ENCODE assay signal across 28 cellular contexts in the genomic region with DNA sequence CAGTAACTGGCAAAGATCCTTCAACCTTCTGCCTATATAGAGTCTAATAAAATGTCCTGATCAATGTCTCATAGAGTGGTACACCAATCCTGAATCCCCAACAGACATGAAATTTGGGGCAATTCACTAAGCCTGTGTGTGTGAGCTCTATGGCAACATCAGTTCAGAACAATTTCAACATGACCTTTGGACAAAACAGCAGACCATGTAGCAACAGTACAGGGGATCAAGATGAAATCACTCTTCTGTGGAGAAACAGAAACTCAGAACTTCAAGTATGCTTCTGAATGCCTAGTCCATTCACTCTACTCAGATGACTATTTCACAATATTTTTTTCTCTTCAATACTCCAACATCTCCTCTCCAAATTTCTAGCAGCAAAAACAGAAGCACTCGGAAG. TPM values are rescaled to one million over a fixed set of nuclear protein-coding genes. Genes with fewer than 3 reads are reported as not detected.
"Had no signal": no experiment of that assay in that cellular context is flagged by ENCODE, and none has a peak within 500 bp of the region (broad histone marks: within the 10 kb centered on the region; RNA-seq: fewer than 3 reads in every experiment).

No MANE protein-coding gene starts in this region.

- ATAC-seq: effector memory CD8-positive, alpha-beta T cell; gastrocnemius medialis; naive thymus-derived CD4-positive, alpha-beta T cell; stimulated activated naive CD8-positive, alpha-beta T cell treated with anti-CD3 and anti-CD28 coated beads, Interleukin-15, Interleukin-2, amounts not matched to agents 100 U/mL and 50 U/mL, for 24 hours; T-helper 17 cell had no signal

- H3K4me3 ChIP-seq: colonic mucosa, dorsolateral prefrontal cortex, esophagus muscularis mucosa, gastrocnemius medialis, neural progenitor cell, tibial artery had no signal

- H3K9me3 ChIP-seq: colonic mucosa, esophagus muscularis mucosa, gastrocnemius medialis, tibial artery had no signal

- H3K4me1 ChIP-seq: colonic mucosa, gastrocnemius medialis, neural progenitor cell, tibial artery had no signal

- H3K27me3 ChIP-seq: colonic mucosa, esophagus muscularis mucosa, gastrocnemius medialis, neural progenitor cell, tibial artery had no signal

- DNase-seq: activated CD4-positive, alpha-beta T cell treated with anti-CD3 and anti-CD28 coated beads for 4 hours; activated CD4-positive, alpha-beta T cell treated with anti-CD3 and anti-CD28 coated beads, Interleukin-2, amount 50 U/mL, for 48 hours; activated CD4-positive, CD25-positive, alpha-beta regulatory T cell; activated naive CD4-positive, alpha-beta T cell treated with Interleukin-2 at 50 U/mL for 16 hours; activated naive CD8-positive, alpha-beta T cell treated with anti-CD3 and anti-CD28 coated beads for 36 hours; activated T-cell treated with anti-CD3 and anti-CD28 coated beads, Interleukin-2, amount 50 U/mL, for 48 hours; amniotic stem cell; colonic mucosa; dorsolateral prefrontal cortex; effector memory CD8-positive, alpha-beta T cell; gastrocnemius medialis; head of caudate nucleus; left cardiac atrium; naive thymus-derived CD4-positive, alpha-beta T cell; retina; stimulated activated CD4-positive, alpha-beta T cell treated with anti-CD3 and anti-CD28 coated beads, Interleukin-4, amount 100 ng/mL, for 24 hours; stimulated activated naive CD8-positive, alpha-beta T cell treated with anti-CD3 and anti-CD28 coated beads, Interleukin-15, Interleukin-2, amounts not matched to agents 100 U/mL and 50 U/mL, for 24 hours; substantia nigra; T-helper 17 cell; tibial artery had no signal

- H3K36me3 ChIP-seq: colonic mucosa, esophagus muscularis mucosa, gastrocnemius medialis, neural progenitor cell, tibial artery had no signal

- H3K27ac ChIP-seq: colonic mucosa, dorsolateral prefrontal cortex, esophagus muscularis mucosa, gastrocnemius medialis, neural progenitor cell, tibial artery had no signal

RNA-seq across cellular contexts. Expression of gene OPRM1, which starts 49.1 kb away (rescaled TPM):
- total RNA-seq: activated CD8-positive, alpha-beta memory T cell treated with anti-CD3 and anti-CD28 coated beads for 36 hours; activated naive CD8-positive, alpha-beta T cell treated with anti-CD3 and anti-CD28 coated beads for 36 hours; bronchial epithelial cell; colonic mucosa; endothelial cell of umbilical vein; gastrocnemius medialis; left cardiac atrium; lung microvascular endothelial cell; naive thymus-derived CD4-positive, alpha-beta T cell; osteoblast; posterior vena cava; T-helper 17 cell had no signal
- polyA plus RNA-seq: endothelial cell of umbilical vein; naive thymus-derived CD4-positive, alpha-beta T cell had no signal
